ENCODE assay signal across 22 cellular contexts in genomic region chr22:39765029-39765428, GRCh38.
DNase-seq lines count a peak whose midpoint lies in the region; ATAC-seq, FAIRE-seq and TF ChIP-seq lines count a peak whose summit lies in the region.
"Had no signal": no experiment of that assay in that cellular context is flagged by ENCODE, and none has a peak within 500 bp of the region (broad histone marks: within the 10 kb centered on the region; RNA-seq: fewer than 3 reads in every experiment).

No MANE protein-coding gene starts in this region.

- H3K27ac ChIP-seq in SK-N-SH (ENCODE audit: low read depth in 2 of 2, low read length in 1 of 2): no peak overlapping the region
- H3K27ac ChIP-seq in GM12878 (ENCODE audit: control insufficient read depth, insufficient read depth): no peak overlapping the region
- H3K27ac ChIP-seq in mesendoderm (ENCODE audit: low read depth, low read length): no peak overlapping the region
- H3K27ac ChIP-seq: 22Rv1, GM23248 had no signal

- SMC1A ChIA-PET in GM12878 (lab: Charles Lee; ENCODE audit: uncharacterized antibody, unreplicated experiment): interaction anchor here (0.7 to 2.5 kb wide), 7 partner anchors 8 to 156 kb away, joined by 3 to 22 read pairs (median 4); no protein-coding TSS in a partner anchor

- no peak overlapping the region for H4K5ac ChIP-seq in mesendoderm (ENCODE audit: low read length)

- RAD21 ChIA-PET in GM12878 (lab: Charles Lee; ENCODE audit: unreplicated experiment): interaction anchor here (1.1 to 1.4 kb wide), 2 partner anchors 168 to 260 kb away, joined by 4 to 5 read pairs; no protein-coding TSS in a partner anchor

- no peak overlapping the region for H3K18ac ChIP-seq in mesendoderm (ENCODE audit: low read length)

- H3K27me3 ChIP-seq in SK-N-SH (ENCODE audit: insufficient read depth) (no peaks in the 10 kb centered on the region), GM12878 (replicated peaks in 1 of 2; ENCODE audit: control insufficient read depth in 2 of 2, insufficient read depth in 2 of 2, low read length in 1 of 2) (no peaks in the 10 kb centered on the region), mesendoderm (ENCODE audit: insufficient read depth, low read length, poor library complexity) (no peaks in the 10 kb centered on the region)

- H4K20me1 ChIP-seq in SK-N-SH (ENCODE audit: insufficient read depth) (no peaks in the 10 kb centered on the region), GM12878 (ENCODE audit: control insufficient read depth, insufficient read depth) (no peaks in the 10 kb centered on the region)

- 22% methylated on average over 2 of the region's 3 CpGs for WGBS in SK-N-SH (ENCODE audit: low lambda C conversion rate)
- WGBS in GM12878 (ENCODE audit: insufficient coverage, insufficient replicate concordance, low lambda C conversion rate, missing lambda C conversion rate): 41% methylated on average over 3 of the region's 3 CpGs
- WGBS in mesendoderm (ENCODE audit: extremely low coverage, insufficient coverage, low lambda C conversion rate): no CpG with 5 or more reads among the region's 3 CpGs

- no peak overlapping the region for H3K23ac ChIP-seq in mesendoderm (ENCODE audit: low read length)

- H4K8ac ChIP-seq in mesendoderm (ENCODE audit: low read depth, low read length): no peak overlapping the region

- H3K4me3 ChIP-seq in SK-N-SH (ENCODE audit: low read depth in 2 of 2, low read length in 1 of 2) (no peak overlapping the region), GM12878 (no peak overlapping the region), mesendoderm (ENCODE audit: low read length) (no peak overlapping the region)
- H3K4me3 ChIP-seq: GM23248 had no signal

- TF ChIP-seq EP300 in SK-N-SH (IDR thresholded peaks at IDR 0.05; ENCODE audit: borderline replicate concordance in 1 of 2, low read depth in 1 of 2, low read length in 1 of 2) (no peak), GM12878 (IDR thresholded peaks at IDR 0.05; ENCODE audit: borderline replicate concordance in 1 of 2, control insufficient read depth in 1 of 2, low read depth in 2 of 2, low read length in 2 of 2) (no peak)

- CTCF ChIA-PET in SK-N-SH (lab: Yijun Ruan, JAX): no interaction called here
- CTCF ChIA-PET in GM12878 (lab: Yijun Ruan, JAX): interaction anchor here (1.1 to 2.0 kb wide), 2 partner anchors 93 to 259 kb away, joined by 4 to 9 read pairs; no protein-coding TSS in a partner anchor

- POLR2A ChIA-PET in SK-N-SH (lab: Yijun Ruan, JAX): no interaction called here
- POLR2A ChIA-PET in GM12878 (lab: Charles Lee): interaction anchor here (1.0 kb wide), 1 partner anchor 152 kb away, joined by 4 read pairs; no protein-coding TSS in a partner anchor

- H3F3A ChIP-seq in SK-N-SH (replicated peaks; ENCODE audit: insufficient read depth): no peaks in the 10 kb centered on the region

- H3K36me3 ChIP-seq in SK-N-SH (replicated peaks in 1 of 2; ENCODE audit: control insufficient read depth in 1 of 2, insufficient read depth in 2 of 2, low read length in 1 of 2): no peaks in the 10 kb centered on the region
- no peaks in the 10 kb centered on the region for H3K36me3 ChIP-seq in GM12878 (ENCODE audit: control insufficient read depth in 2 of 2, insufficient read depth in 2 of 2, low read length in 1 of 2)
- no peaks in the 10 kb centered on the region for H3K36me3 ChIP-seq in mesendoderm (ENCODE audit: control insufficient read depth, insufficient read depth, low read length)

- H3K9me3 ChIP-seq in SK-N-SH (no peaks in the 10 kb centered on the region), GM12878 (replicated peaks; ENCODE audit: control insufficient read depth, insufficient read depth, low read length) (no peaks in the 10 kb centered on the region)

- DNase-seq in SK-N-SH (peak; percentile 1), GM12878 (ENCODE audit: low read depth, low spot score) (no peak), mesendoderm (peak; percentile 8), AG20443 (ENCODE audit: low spot score) (no peak), NCI-H187 (lab: John Stamatoyannopoulos, UW) (no peak), SK-N-DZ (ENCODE audit: low spot score) (no peak)
- DNase-seq: C1 segment of cervical spinal cord; Calu3; CD4-positive, alpha-beta memory T cell; COR-L47; DMS53; DMS79 treated with DMSO at 0.1 percent for 48 hours; GF-D8; GM23248; H9; HFFc6 had no signal

- ATAC-seq in SK-N-SH treated with all-trans-retinoic acid at 6 μM for 48 hours (no peak), GM12878 (no peak; the same call in 2 of the 3 replicates), HG03280 (IDR thresholded peaks at IDR 0.05; ENCODE audit: unreplicated experiment) (no peak)

- in situ Hi-C loops in GM12878 (cut with MboI): no loop called here

- intact Hi-C loops in GM12878 (cut with micrococcal nuclease; ENCODE audit: unreplicated experiment): no loop called here

- H2AFZ ChIP-seq in SK-N-SH (ENCODE audit: low read depth) (no peak overlapping the region), GM12878 (ENCODE audit: control insufficient read depth, low read depth, low read length) (0 out of 2 replicates have a peak overlapping the region, but pooled peaks have one; percentile 16)
- H2AFZ ChIP-seq: GM23248 had no signal

- TF ChIP-seq POLR2A in GM12878 (IDR thresholded peaks at IDR 0.05; ENCODE audit: low read depth, low read length): no peak

- TF ChIP-seq CTCF in SK-N-SH (IDR thresholded peaks at IDR 0.05) (no peak), GM12878 (IDR thresholded peaks at IDR 0.05 in 2 of 3, conservative IDR thresholded peaks at IDR 0.05 in 1 of 3; ENCODE audit: control insufficient read depth in 2 of 3, extremely low read depth in 1 of 3, insufficient read depth in 1 of 3, low read depth in 3 of 3, low read length in 3 of 3) (no peak)

- H3K9me2 ChIP-seq in SK-N-SH: no peaks in the 10 kb centered on the region

- no peak overlapping the region for H2BK5ac ChIP-seq in mesendoderm (ENCODE audit: low read length)

- H3K4me1 ChIP-seq in SK-N-SH (ENCODE audit: control insufficient read depth in 1 of 2, insufficient read depth in 2 of 2, low read depth in 1 of 2, low read length in 1 of 2) (no peaks in the 10 kb centered on the region), GM12878 (ENCODE audit: control insufficient read depth, insufficient read depth, low read length) (no peaks in the 10 kb centered on the region), mesendoderm (ENCODE audit: control insufficient read depth, low read depth, low read length) (no peaks in the 10 kb centered on the region)

- no TSS peak for BruUV-seq in GM12878 (replicated peaks; lab: Mats Ljungman, UMichigan)

- H2AK5ac ChIP-seq in mesendoderm (ENCODE audit: low read length): no peak overlapping the region

- H3K56ac ChIP-seq in mesendoderm (ENCODE audit: low read length): no peak overlapping the region

- no peak overlapping the region for H3K4ac ChIP-seq in mesendoderm (ENCODE audit: low read depth, low read length)

- H3K9ac ChIP-seq in SK-N-SH (no peak overlapping the region), GM12878 (ENCODE audit: control insufficient read depth, insufficient read depth, low read length) (no peak overlapping the region), mesendoderm (ENCODE audit: low read length) (no peak overlapping the region)
- H3K9ac ChIP-seq: GM23248 had no signal

- no peak overlapping the region for H2BK15ac ChIP-seq in mesendoderm (replicated peaks; ENCODE audit: low read depth)

- no peaks in the 10 kb centered on the region for H3K79me1 ChIP-seq in mesendoderm (ENCODE audit: low read length)

- H2BK120ac ChIP-seq in mesendoderm (ENCODE audit: low read depth, low read length): no peak overlapping the region

- H3K4me2 ChIP-seq in SK-N-SH (no peak overlapping the region), GM12878 (ENCODE audit: control insufficient read depth, insufficient read depth) (no peak overlapping the region), mesendoderm (ENCODE audit: low read length) (no peak overlapping the region)

- FAIRE-seq in GM12878 (lab: Jason Lieb, UNC): no peak
- FAIRE-seq: A204.1, GM12892, GM19239 had no signal

- TF ChIP-seq RAD21 in SK-N-SH (IDR thresholded peaks at IDR 0.05; ENCODE audit: low read length) (no peak), GM12878 (IDR thresholded peaks at IDR 0.05; ENCODE audit: insufficient read depth, low read depth, low read length) (no peak)

- H3K79me2 ChIP-seq in SK-N-SH (ENCODE audit: insufficient read depth): no peaks in the 10 kb centered on the region
- H3K79me2 ChIP-seq in GM12878 (ENCODE audit: control insufficient read depth, insufficient read depth, low read length): no peaks in the 10 kb centered on the region
- no peaks in the 10 kb centered on the region for H3K79me2 ChIP-seq in mesendoderm (ENCODE audit: control insufficient read depth, insufficient read depth, low read length)

TF ChIP-seq in SK-N-SH, 30 proteins besides CTCF, POLR2A, EP300 and RAD21 (continues in another document):
- TF ChIP-seq, protein P1, sequence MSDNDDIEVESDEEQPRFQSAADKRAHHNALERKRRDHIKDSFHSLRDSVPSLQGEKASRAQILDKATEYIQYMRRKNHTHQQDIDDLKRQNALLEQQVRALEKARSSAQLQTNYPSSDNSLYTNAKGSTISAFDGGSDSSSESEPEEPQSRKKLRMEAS (IDR thresholded peaks at IDR 0.05; ENCODE audit: low read depth): no peak
- TF ChIP-seq NRF1 (IDR thresholded peaks at IDR 0.05; ENCODE audit: low read depth, low read length) (no peak), CHD2 (IDR thresholded peaks at IDR 0.05; ENCODE audit: low read length, partially characterized antibody) (no peak), FOXM1 (IDR thresholded peaks at IDR 0.05; ENCODE audit: low read depth) (no peak), RCOR1 (IDR thresholded peaks at IDR 0.05; ENCODE audit: low read length) (no peak)

TF ChIP-seq in SK-N-SH treated with all-trans-retinoic acid at 6 μM for 48 hours, 23 proteins besides CTCF, POLR2A, EP300 and RAD21 (continues in another document):
- TF ChIP-seq TCF4 (CRISPR knock-in tag; IDR thresholded peaks at IDR 0.05; ENCODE audit: borderline replicate concordance) (no peak), PPARA (CRISPR knock-in tag; IDR thresholded peaks at IDR 0.05; ENCODE audit: borderline replicate concordance) (no peak)

TF ChIP-seq in GM12878, 131 proteins besides CTCF, POLR2A, EP300 and RAD21 (continues in another document):
- TF ChIP-seq PAX8 (IDR thresholded peaks at IDR 0.05) (no peak), MYB (IDR thresholded peaks at IDR 0.05; ENCODE audit: borderline replicate concordance, low read depth, low read length) (no peak), RBBP5 (conservative IDR thresholded peaks at IDR 0.05) (no peak), RFX5 (IDR thresholded peaks at IDR 0.05; ENCODE audit: low read depth, low read length) (no peak), PKNOX1 (IDR thresholded peaks at IDR 0.05) (no peak), NFXL1 (IDR thresholded peaks at IDR 0.05; ENCODE audit: borderline replicate concordance) (no peak), ZNF622 (IDR thresholded peaks at IDR 0.05) (no peak)

Comparison
In these comparisons a context has a peak if more than half of its experiments do, and no peak if none do; other contexts are left out.
1. DNase-seq: peak in SK-N-SH (single experiment) and mesendoderm (single experiment); none in GM12878 (single experiment), AG20443 (single experiment), NCI-H187 (0 of 2) and SK-N-DZ (single experiment).